ENCODE assay signal across 4 cellular contexts in the genomic region with DNA sequence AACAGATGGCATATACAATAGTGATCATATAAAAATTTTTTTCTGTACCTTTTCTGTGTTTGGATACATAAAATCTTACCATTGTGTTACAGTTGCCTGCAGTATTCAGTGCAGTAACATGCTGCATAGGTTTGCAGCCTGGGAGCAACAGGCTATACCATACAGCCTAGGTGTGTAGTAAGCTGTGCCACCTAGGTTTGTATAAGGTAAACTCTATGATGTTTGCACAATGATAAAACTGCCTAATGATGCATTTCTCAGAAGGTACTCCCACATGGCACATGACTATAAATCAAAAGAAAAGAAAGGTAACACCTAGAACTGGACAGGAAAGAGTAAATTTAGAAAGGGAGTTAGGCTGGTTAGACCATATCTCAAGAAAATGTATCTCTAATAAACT.
"Had no signal": no experiment of that assay in that cellular context is flagged by ENCODE, and none has a peak within 500 bp of the region (broad histone marks: within the 10 kb centered on the region; RNA-seq: fewer than 3 reads in every experiment).

No MANE protein-coding gene starts in this region.

- H3K4me2 ChIP-seq: GM23338 had no signal

- H3K4me3 ChIP-seq: GM23338 had no signal

- DNase-seq: H9, HCEC 1CT, IMR-90 had no signal

- ATAC-seq: GM23338 had no signal

- H2AFZ ChIP-seq: GM23338 had no signal
